1 cellular context compared by ENCODE assay signal in the genomic region with DNA sequence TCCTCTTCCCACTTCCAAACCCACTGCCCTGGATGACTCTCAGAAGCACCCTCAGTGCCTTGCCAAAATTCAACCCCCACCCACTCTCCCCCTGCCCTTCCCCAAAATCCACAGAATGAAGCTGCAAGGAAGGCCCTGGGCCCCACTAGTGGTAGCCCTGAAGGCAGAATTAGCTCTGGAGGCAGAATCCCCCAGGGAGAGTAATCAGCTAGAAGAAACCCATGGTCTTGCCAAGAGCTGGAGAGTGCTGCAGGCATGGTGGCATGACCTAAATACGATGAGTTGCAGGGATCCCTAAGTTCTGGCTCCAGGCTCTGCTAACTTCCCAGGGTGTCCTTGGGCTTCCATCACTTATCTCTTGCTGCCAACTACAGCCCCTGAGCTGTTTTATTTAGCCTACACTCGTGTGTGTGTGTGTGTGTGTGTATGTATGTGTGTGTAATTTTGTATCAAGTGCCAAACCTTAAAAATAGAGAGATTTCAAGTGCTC.
TF ChIP-seq lines count a peak whose summit lies in the region.

No MANE protein-coding gene starts in this region.

TF ChIP-seq in K562, 482 proteins besides CTCF, POLR2A, EP300 and RAD21:
- TF ChIP-seq TRIM25 (IDR thresholded peaks at IDR 0.05; ENCODE audit: borderline replicate concordance) = no peak
- no peak for TF ChIP-seq NFATC3 (IDR thresholded peaks at IDR 0.05)
- no peak for TF ChIP-seq EWSR1 (IDR thresholded peaks at IDR 0.05; ENCODE audit: borderline replicate concordance, low read depth, partially characterized antibody)
- TF ChIP-seq HMG20A (CRISPR knock-in tag; conservative IDR thresholded peaks at IDR 0.05) = no peak
- TF ChIP-seq TSC22D4 (tag; IDR thresholded peaks at IDR 0.05) = no peak
- no peak for TF ChIP-seq ZNF280A (IDR thresholded peaks at IDR 0.05; ENCODE audit: low read depth, partially characterized antibody)
- no peak for TF ChIP-seq EGR1 (conservative IDR thresholded peaks at IDR 0.05)
